ENCODE assay signal across 8 cellular contexts in genomic region chr1:226643167-226643566, GRCh38.
DNase-seq lines count a peak whose midpoint lies in the region; ATAC-seq, FAIRE-seq and TF ChIP-seq lines count a peak whose summit lies in the region.

No MANE protein-coding gene starts in this region.

- no peak for FAIRE-seq in small intestine (lab: Jason Lieb, UNC)

- H4K5ac ChIP-seq in IMR-90 (ENCODE audit: low read depth, low read length): no peak overlapping the region

- no peak overlapping the region; a peak in 1 of 4 replicates for H4K8ac ChIP-seq in IMR-90 (ENCODE audit: low read depth in 2 of 2, low read length in 2 of 2)

- H3K27ac ChIP-seq in CD8-positive, alpha-beta T cell (ENCODE audit: low read depth, low read length): peak overlapping the region; percentile 27
- no peak overlapping the region for H3K27ac ChIP-seq in IMR-90 (ENCODE audit: insufficient read depth, low read length)
- no peak overlapping the region for H3K27ac ChIP-seq in fibroblast of lung (ENCODE audit: insufficient read depth, low read length)
- peak overlapping the region in 1 of 2 donors; percentile 5 for H3K27ac ChIP-seq in small intestine (ENCODE audit: low read depth in 1 of 2, low read length in 1 of 2)

- H2AK9ac ChIP-seq in IMR-90 (replicated peaks; ENCODE audit: low read depth, low read length, poor library complexity): peak overlapping the region; percentile 60

- H3K4me1 ChIP-seq in CD8-positive, alpha-beta T cell (ENCODE audit: insufficient read depth, low read length): peaks cover 56% of the 10 kb centered on the region
- H3K4me1 ChIP-seq in IMR-90 (ENCODE audit: control insufficient read depth, insufficient read depth, low read length): peaks cover 22% of the 10 kb centered on the region
- H3K4me1 ChIP-seq in fibroblast of lung (ENCODE audit: control insufficient read depth, extremely low read depth, insufficient read depth, low read length): peaks cover 17% of the 10 kb centered on the region
- H3K4me1 ChIP-seq in small intestine (ENCODE audit: control insufficient read depth in 2 of 2, insufficient read depth in 1 of 2, low read depth in 1 of 2, low read length in 1 of 2): peaks cover 3 to 4% of the 10 kb centered on the region in 2 donors

- no TSS peak for BruUV-seq in IMR-90 (replicated peaks; lab: Mats Ljungman, UMichigan)

- no peaks in the 10 kb centered on the region for H3K27me3 ChIP-seq in CD8-positive, alpha-beta T cell (ENCODE audit: insufficient read depth, low read length)
- H3K27me3 ChIP-seq in IMR-90 (ENCODE audit: control insufficient read depth, insufficient read depth, low read length): no peaks in the 10 kb centered on the region
- H3K27me3 ChIP-seq in fibroblast of lung (ENCODE audit: control insufficient read depth, insufficient read depth, low read length): no peaks in the 10 kb centered on the region
- H3K27me3 ChIP-seq in small intestine (ENCODE audit: control insufficient read depth in 2 of 2, insufficient read depth in 2 of 2, low read length in 2 of 2): no peaks in the 10 kb centered on the region

- H3K14ac ChIP-seq in IMR-90 (replicated peaks; ENCODE audit: low read depth, low read length): no peak overlapping the region

- no peak overlapping the region for H4K91ac ChIP-seq in IMR-90 (ENCODE audit: insufficient read depth, low read depth, low read length)

- H3K23ac ChIP-seq in IMR-90 (ENCODE audit: low read depth, low read length): no peak overlapping the region

- H3K79me2 ChIP-seq in fibroblast of lung (ENCODE audit: control insufficient read depth, insufficient read depth, low read length): no peaks in the 10 kb centered on the region

- peak overlapping the region; percentile 89 for H3K27ac Mint-ChIP-seq in CD8-positive, alpha-beta T cell
- H3K27ac Mint-ChIP-seq in activated CD4-positive, alpha-beta T cell treated with anti-CD3 and anti-CD28 coated beads, Interleukin-2, amount 10 ng/mL, durations not matched to agents 7 days and 5 days: peak overlapping the region; percentile 89

- no peak overlapping the region for H3K18ac ChIP-seq in IMR-90 (ENCODE audit: low read depth, low read length)

- H2AK5ac ChIP-seq in IMR-90 (ENCODE audit: low read depth, low read length): 0 out of 2 replicates have a peak overlapping the region, but pooled peaks have one; percentile 52

- H2AFZ ChIP-seq in IMR-90 (replicated peaks; ENCODE audit: low read length, poor library complexity) (peak overlapping the region; percentile 79), fibroblast of lung (ENCODE audit: low read length) (no peak overlapping the region)

- H3K4me1 Mint-ChIP-seq in CD8-positive, alpha-beta T cell (ENCODE audit: low read depth): peaks cover 57% of the 10 kb centered on the region
- peaks cover 41% of the 10 kb centered on the region for H3K4me1 Mint-ChIP-seq in activated CD4-positive, alpha-beta T cell treated with anti-CD3 and anti-CD28 coated beads, Interleukin-2, amount 10 ng/mL, durations not matched to agents 7 days and 5 days

- H3K4me2 ChIP-seq in IMR-90 (ENCODE audit: low read depth, low read length): no peak overlapping the region
- no peak overlapping the region for H3K4me2 ChIP-seq in fibroblast of lung (ENCODE audit: extremely low read depth, insufficient read depth, low read length)

- no CpG with 5 or more reads among the region's 9 CpGs for WGBS in IMR-90 (ENCODE audit: extremely low coverage in 2 of 2, insufficient read length in 1 of 2), 2 experiments
- WGBS in small intestine, 3 donors: 15 to 49% (median 42%) methylated on average over 7 to 9 of the region's 9 CpGs

- peak overlapping the region; percentile 13; the same call in 1 of the 2 replicates for H2BK120ac ChIP-seq in IMR-90 (ENCODE audit: low read depth, low read length)

- H3K79me1 ChIP-seq in IMR-90 (ENCODE audit: low read depth in 1 of 2, low read length in 2 of 2): no peaks in the 10 kb centered on the region

- peak; percentile 20; the same call in 1 of the 2 replicates for TF ChIP-seq RAD21 in IMR-90 (IDR thresholded peaks at IDR 0.05; ENCODE audit: low read length)

- H4K20me1 ChIP-seq in IMR-90 (ENCODE audit: insufficient read depth, low read length) (no peaks in the 10 kb centered on the region), fibroblast of lung (ENCODE audit: control insufficient read depth, extremely low read depth, insufficient read depth, low read length) (no peaks in the 10 kb centered on the region)

- no peak overlapping the region for H2BK15ac ChIP-seq in IMR-90 (ENCODE audit: low read depth, low read length)

- no peak overlapping the region for H3K9ac ChIP-seq in IMR-90 (ENCODE audit: low read depth, low read length)
- H3K9ac ChIP-seq in fibroblast of lung (ENCODE audit: insufficient read depth, low read length): no peak overlapping the region

- CTCF ChIA-PET in CD8-positive, alpha-beta T cell (lab: Charles Lee): interaction anchor here (0.7 to 4.9 kb wide), 14 partner anchors 9 to 190 kb away, joined by 3 to 33 read pairs (median 6); no protein-coding TSS in a partner anchor
- CTCF ChIA-PET in IMR-90 (lab: Yijun Ruan, JAX): no interaction called here
- CTCF ChIA-PET in activated CD4-positive, alpha-beta T cell treated with anti-CD3 and anti-CD28 coated beads, Interleukin-2, amount 10 ng/mL, durations not matched to agents 7 days and 5 days (lab: Charles Lee): interaction anchor here (0.7 to 2.4 kb wide), 8 partner anchors 9 to 202 kb away, joined by 3 to 11 read pairs (median 4); no protein-coding TSS in a partner anchor

- H3K27me3 Mint-ChIP-seq in CD8-positive, alpha-beta T cell (ENCODE audit: low read depth): no peaks in the 10 kb centered on the region
- no peaks in the 10 kb centered on the region for H3K27me3 Mint-ChIP-seq in activated CD4-positive, alpha-beta T cell treated with anti-CD3 and anti-CD28 coated beads, Interleukin-2, amount 10 ng/mL, durations not matched to agents 7 days and 5 days

- intact Hi-C loops in CD8-positive, alpha-beta T cell (cut with DNase I, micrococcal nuclease): no loop called here
- intact Hi-C loops in IMR-90 (cut with micrococcal nuclease): no loop called here

- no peak for TF ChIP-seq POLR2A in IMR-90 (IDR thresholded peaks at IDR 0.05; ENCODE audit: low read depth, low read length)

- TF ChIP-seq CTCF in CD8-positive, alpha-beta T cell (IDR thresholded peaks at IDR 0.05): no peak
- no peak for TF ChIP-seq CTCF in IMR-90 (conservative IDR thresholded peaks at IDR 0.05; ENCODE audit: low read depth, low read length)
- TF ChIP-seq CTCF in fibroblast of lung (conservative IDR thresholded peaks at IDR 0.05 in 1 of 2, IDR thresholded peaks at IDR 0.05 in 1 of 2; ENCODE audit: low read depth in 1 of 2, low read length in 2 of 2): no peak

- POLR2A ChIA-PET in CD8-positive, alpha-beta T cell (lab: Charles Lee): interaction anchor here (1.0 to 1.9 kb wide), 2 partner anchors 10 to 95 kb away, joined by 4 to 10 read pairs; partner anchors contain the start of gene ITPKB
- POLR2A ChIA-PET in IMR-90 (lab: Charles Lee; ENCODE audit: unreplicated experiment): no interaction called here
- POLR2A ChIA-PET in activated CD4-positive, alpha-beta T cell treated with anti-CD3 and anti-CD28 coated beads, Interleukin-2, amount 10 ng/mL, durations not matched to agents 7 days and 5 days (lab: Charles Lee): no interaction called here

- dilution Hi-C loops in IMR-90 (cut with HindIII; ENCODE audit: low sequenced_read_pairs, unreplicated experiment): no loop called here

- H3K9me3 Mint-ChIP-seq in CD8-positive, alpha-beta T cell: no peaks in the 10 kb centered on the region
- H3K9me3 Mint-ChIP-seq in activated CD4-positive, alpha-beta T cell treated with anti-CD3 and anti-CD28 coated beads, Interleukin-2, amount 10 ng/mL, durations not matched to agents 7 days and 5 days: no peaks in the 10 kb centered on the region

- peak in 4 of 7 experiments; percentile 49 to 67 (median 66) for DNase-seq in CD8-positive, alpha-beta T cell
- DNase-seq in IMR-90 (peak; percentile 81), fibroblast of lung (ENCODE audit: low read depth in 2 of 2) (peak; percentile 45 to 89), small intestine (peak; percentile 46), cerebellar cortex (ENCODE audit: low spot score) (no peak), NCI-H345 treated with DMSO at 0.1 percent for 48 hours (lab: John Stamatoyannopoulos, UW; ENCODE audit: unreplicated experiment) (no peak)
- peak; percentile 41 for DNase-seq in activated CD4-positive, alpha-beta T cell treated with anti-CD3 and anti-CD28 coated beads, Interleukin-2, amount 10 ng/mL, durations not matched to agents 7 days and 5 days

- H3K56ac ChIP-seq in IMR-90 (ENCODE audit: extremely low read depth, insufficient read depth, low read length): no peak overlapping the region

- no peaks in the 10 kb centered on the region for H3K9me3 ChIP-seq in CD8-positive, alpha-beta T cell (ENCODE audit: low read length)
- H3K9me3 ChIP-seq in IMR-90 (ENCODE audit: control insufficient read depth, insufficient read depth, low read length): no peaks in the 10 kb centered on the region
- no peaks in the 10 kb centered on the region for H3K9me3 ChIP-seq in fibroblast of lung (ENCODE audit: control insufficient read depth, insufficient read depth, low read depth, low read length)
- H3K9me3 ChIP-seq in small intestine (ENCODE audit: control insufficient read depth, low read depth): no peaks in the 10 kb centered on the region

- H2BK5ac ChIP-seq in IMR-90 (ENCODE audit: low read depth, low read length, poor library complexity, severe bottlenecking): no peak overlapping the region

- in situ Hi-C loops in IMR-90 (cut with MboI; ENCODE audit: low sequenced_read_pairs): no loop called here

- peaks cover 77% of the 10 kb centered on the region for H3K36me3 ChIP-seq in CD8-positive, alpha-beta T cell (ENCODE audit: insufficient read depth, low read length)
- peaks cover 7% of the 10 kb centered on the region; the same call in 1 of the 2 replicates for H3K36me3 ChIP-seq in IMR-90 (ENCODE audit: control insufficient read depth, insufficient read depth, low read length)
- H3K36me3 ChIP-seq in fibroblast of lung (ENCODE audit: control insufficient read depth, insufficient read depth, low read length): peaks cover 10% of the 10 kb centered on the region
- H3K36me3 ChIP-seq in small intestine (ENCODE audit: control insufficient read depth in 2 of 2, insufficient read depth in 2 of 2, low read length in 2 of 2): no peaks in the 10 kb centered on the region

- peak overlapping the region; percentile 59; the same call in 1 of the 2 replicates for H3K4ac ChIP-seq in IMR-90 (ENCODE audit: low read depth, low read length)

- peaks cover 73% of the 10 kb centered on the region for H3K36me3 Mint-ChIP-seq in CD8-positive, alpha-beta T cell
- H3K36me3 Mint-ChIP-seq in activated CD4-positive, alpha-beta T cell treated with anti-CD3 and anti-CD28 coated beads, Interleukin-2, amount 10 ng/mL, durations not matched to agents 7 days and 5 days (ENCODE audit: low read depth): peaks cover 48% of the 10 kb centered on the region

- no peak overlapping the region for H3K4me3 ChIP-seq in CD8-positive, alpha-beta T cell (ENCODE audit: low read depth, low read length)
- H3K4me3 ChIP-seq in IMR-90 (ENCODE audit: insufficient read depth, low read depth, low read length): no peak overlapping the region
- H3K4me3 ChIP-seq in fibroblast of lung (replicated peaks in 1 of 4; ENCODE audit: control extremely low read depth in 1 of 4, insufficient read depth in 1 of 4, low read depth in 3 of 4, low read length in 4 of 4): no peak overlapping the region
- no peak overlapping the region for H3K4me3 ChIP-seq in small intestine (ENCODE audit: low read depth in 1 of 2, low read length in 2 of 2)

- peak; percentile 76 for ATAC-seq in CD8-positive, alpha-beta T cell
- ATAC-seq in GM21526 (IDR thresholded peaks at IDR 0.05; ENCODE audit: low FRiP score, unreplicated experiment) (peak; percentile 56), IMR-90 (ENCODE audit: low read depth) (peak; percentile 79)

- H3K4me3 Mint-ChIP-seq in CD8-positive, alpha-beta T cell: peak overlapping the region; percentile 54
- peak overlapping the region; percentile 53 for H3K4me3 Mint-ChIP-seq in activated CD4-positive, alpha-beta T cell treated with anti-CD3 and anti-CD28 coated beads, Interleukin-2, amount 10 ng/mL, durations not matched to agents 7 days and 5 days

- no peak overlapping the region for H2BK20ac ChIP-seq in IMR-90 (ENCODE audit: low read depth, low read length)

- H3K9me1 ChIP-seq in IMR-90 (ENCODE audit: insufficient read depth, low read length): peaks cover 5% of the 10 kb centered on the region; the same call in 1 of the 2 replicates

Comparison
In these comparisons a context has a peak if more than half of its experiments do, and no peak if none do; other contexts are left out.
1. DNase-seq: peak in CD8-positive, alpha-beta T cell (4 of 7), IMR-90 (single experiment), activated CD4-positive, alpha-beta T cell treated with anti-CD3 and anti-CD28 coated beads, Interleukin-2, amount 10 ng/mL, durations not matched to agents 7 days and 5 days (single experiment), fibroblast of lung (2 of 2) and small intestine (single experiment); none in cerebellar cortex (single experiment) and NCI-H345 treated with DMSO at 0.1 percent for 48 hours (single experiment).
2. Peak in every context shown above with its lines, with median percentiles within 50 percentile points of each other: ATAC-seq.